8 cellular contexts compared by ENCODE assay signal in genomic region chr13:114131581-114132418, GRCh38. TPM values are rescaled to one million over a fixed set of nuclear protein-coding genes. Genes with fewer than 3 reads are reported as not detected.
DNase-seq lines count a peak whose midpoint lies in the region; ATAC-seq and TF ChIP-seq lines count a peak whose summit lies in the region.

No MANE protein-coding gene starts in this region.

- 0% methylated on average over 55 to 64 of the region's 95 CpGs for WGBS in lower leg skin, 2 donors

- no peak for TF ChIP-seq POLR2A in lower leg skin (IDR thresholded peaks at IDR 0.05)

- peak overlapping the region; percentile 68 for H3K27ac ChIP-seq in substantia nigra (ENCODE audit: low read depth, low read length, poor library complexity, severe bottlenecking)

- DNase-seq in GM13977 (ENCODE audit: low spot score), result peak; percentile 63
- peak; percentile 23 for DNase-seq in RPMI8226
- DNase-seq in central memory CD4-positive, alpha-beta T cell, result peak; percentile 37
- no peak for DNase-seq in lower leg skin (ENCODE audit: low spot score in 2 of 2)
- peak in 1 of 49 donors; percentile 57 for DNase-seq in substantia nigra (lab: John Stamatoyannopoulos, UW)
- DNase-seq in dedifferentiated amniotic fluid mesenchymal stem cell (ENCODE audit: extremely low spot score), result no peak

- TF ChIP-seq CTCF in GM13977 (IDR thresholded peaks at IDR 0.05; ENCODE audit: extremely low read depth, insufficient read depth, missing control alignments) (no peak), lower leg skin (IDR thresholded peaks at IDR 0.05) (no peak)

- intact Hi-C loops in lower leg skin (cut with DNase I; ENCODE audit: low total_unique reads), result no loop called here

- ATAC-seq in HG02588 (IDR thresholded peaks at IDR 0.05; ENCODE audit: unreplicated experiment), result peak; percentile 9
- ATAC-seq in HG03196 (IDR thresholded peaks at IDR 0.05; ENCODE audit: unreplicated experiment), result no peak

- in situ Hi-C loops in GM13977 (cut with MboI; ENCODE audit: low pct_unique_long_range_greater_than_20kb, low sequenced_read_pairs, unreplicated experiment), result no loop called here

- H3K4me3 ChIP-seq in lower leg skin (ENCODE audit: low read depth, poor library complexity, severe bottlenecking), result peak overlapping the region; percentile 69

RNA-seq across cellular contexts. Expression of gene RASA3, which starts 0.6 kb away (rescaled TPM):
- 10 to 100 TPM; 12.9 to 30.5 (median 24.2) TPM for total RNA-seq in lower leg skin

RNA-seq across cellular contexts. Expression of gene CFAP97D2, which starts 47.3 kb away (rescaled TPM):
- not detected for total RNA-seq in lower leg skin

Comparison
In these comparisons a context has a peak if more than half of its experiments do, and no peak if none do; other contexts are left out.
1. DNase-seq: peak in GM13977 (single experiment), RPMI8226 (single experiment) and central memory CD4-positive, alpha-beta T cell (single experiment); none in lower leg skin (0 of 2) and dedifferentiated amniotic fluid mesenchymal stem cell (single experiment).